In the genomic region with DNA sequence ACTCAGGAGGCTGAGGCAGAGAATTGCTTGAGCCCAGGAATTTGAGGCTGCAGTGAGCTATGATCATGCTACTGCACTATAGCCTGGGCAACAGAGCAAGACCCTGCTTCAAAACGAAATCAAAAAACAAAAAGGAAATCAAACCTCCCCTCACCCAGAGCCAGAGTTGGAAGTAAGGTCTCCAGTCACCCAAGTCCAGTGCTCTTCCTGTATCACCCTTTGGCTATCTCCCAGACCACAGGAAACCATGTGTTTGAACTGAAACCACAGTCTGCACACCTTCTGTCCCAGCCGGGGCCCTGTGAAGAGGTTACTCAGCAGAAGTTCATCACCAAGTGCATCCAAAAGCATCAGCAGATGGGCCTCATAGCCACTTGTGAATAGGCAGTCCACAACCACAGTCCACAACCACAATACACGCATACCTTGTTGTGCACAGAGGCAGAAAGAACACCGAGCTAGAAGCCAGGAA, we compare ENCODE assay signal across 8 cellular contexts. TPM values are rescaled to one million over a fixed set of nuclear protein-coding genes. Genes with fewer than 3 reads are reported as not detected.
DNase-seq lines count a peak whose midpoint lies in the region; ATAC-seq and TF ChIP-seq lines count a peak whose summit lies in the region.

No MANE protein-coding gene starts in this region.

- peaks cover 18% of the 10 kb centered on the region; the same call in 1 of the 2 replicates for H3F3A ChIP-seq in Loucy (ENCODE audit: low read depth)

- H3K9me3 Mint-ChIP-seq in activated naive CD8-positive, alpha-beta T cell treated with anti-CD3 and anti-CD28 coated beads for 36 hours: no peaks in the 10 kb centered on the region

- no peaks in the 10 kb centered on the region for H3K9me2 ChIP-seq in Loucy (replicated peaks; ENCODE audit: low read depth, low read length)

- intact Hi-C loops in lower lobe of right lung (cut with DNase I): no loop called here

- peak overlapping the region; percentile 89 for H3K27ac Mint-ChIP-seq in activated naive CD8-positive, alpha-beta T cell treated with anti-CD3 and anti-CD28 coated beads for 36 hours

- peak; percentile 19 for DNase-seq in GF-D8 (lab: John Stamatoyannopoulos, UW)
- peak; percentile 61 for DNase-seq in activated naive CD8-positive, alpha-beta T cell treated with anti-CD3 and anti-CD28 coated beads for 36 hours
- DNase-seq in lower lobe of right lung: no peak
- no peak for DNase-seq in NCI-H1930 (lab: John Stamatoyannopoulos, UW)
- DNase-seq in dedifferentiated amniotic fluid mesenchymal stem cell (ENCODE audit: extremely low spot score): no peak

- H3K4me3 ChIP-seq in Loucy (ENCODE audit: low read length, poor library complexity, severe bottlenecking) (peak overlapping the region; percentile 58), lower lobe of right lung (peak overlapping the region; percentile 84)

- no peaks in the 10 kb centered on the region for H3K27me3 Mint-ChIP-seq in activated naive CD8-positive, alpha-beta T cell treated with anti-CD3 and anti-CD28 coated beads for 36 hours

- H3K27ac ChIP-seq in lower lobe of right lung: peak overlapping the region; percentile 98

- H3K36me3 ChIP-seq in Loucy (ENCODE audit: insufficient read depth, low read length) (no peaks in the 10 kb centered on the region), lower lobe of right lung (peaks cover 48% of the 10 kb centered on the region)

- H3K79me2 ChIP-seq in Loucy (ENCODE audit: insufficient read depth, low read length): peaks cover 97% of the 10 kb centered on the region

- H3K9me3 ChIP-seq in Loucy (ENCODE audit: insufficient read depth, low read depth, low read length) (no peaks in the 10 kb centered on the region), lower lobe of right lung (no peaks in the 10 kb centered on the region)

- H3K4me1 Mint-ChIP-seq in activated naive CD8-positive, alpha-beta T cell treated with anti-CD3 and anti-CD28 coated beads for 36 hours: peaks cover 71% of the 10 kb centered on the region

- peak overlapping the region; percentile 70 for H3K4me3 Mint-ChIP-seq in activated naive CD8-positive, alpha-beta T cell treated with anti-CD3 and anti-CD28 coated beads for 36 hours

- peaks cover 69% of the 10 kb centered on the region for H3K36me3 Mint-ChIP-seq in activated naive CD8-positive, alpha-beta T cell treated with anti-CD3 and anti-CD28 coated beads for 36 hours

- H3K4me2 ChIP-seq in Loucy (ENCODE audit: low read depth, low read length, poor library complexity, severe bottlenecking): peak overlapping the region; percentile 96

- H2AFZ ChIP-seq in Loucy (ENCODE audit: low read length): no peak overlapping the region

- H3K4me1 ChIP-seq in Loucy (ENCODE audit: insufficient read depth, low read length, poor library complexity, severe bottlenecking) (peaks cover 56% of the 10 kb centered on the region), lower lobe of right lung (peaks cover 79% of the 10 kb centered on the region)

- TF ChIP-seq CTCF in Loucy (conservative IDR thresholded peaks at IDR 0.05; ENCODE audit: low read length): no peak
- no peak for TF ChIP-seq CTCF in lower lobe of right lung (IDR thresholded peaks at IDR 0.05)

- peaks cover 83% of the 10 kb centered on the region for H4K20me1 ChIP-seq in Loucy (ENCODE audit: insufficient read depth, low read length, poor library complexity, severe bottlenecking)

- H3K27me3 ChIP-seq in Loucy (ENCODE audit: insufficient read depth, low read length, poor library complexity, severe bottlenecking): peaks cover 9% of the 10 kb centered on the region
- no peaks in the 10 kb centered on the region for H3K27me3 ChIP-seq in lower lobe of right lung (ENCODE audit: low read depth)

- ATAC-seq in lower lobe of right lung: no peak
- ATAC-seq in HG03354 (IDR thresholded peaks at IDR 0.05; ENCODE audit: poor library complexity, severe bottlenecking, unreplicated experiment): no peak
- ATAC-seq in HG03095 (IDR thresholded peaks at IDR 0.05; ENCODE audit: unreplicated experiment): no peak

- peak overlapping the region; percentile 37 for H3K9ac ChIP-seq in Loucy (ENCODE audit: low read depth, low read length, poor library complexity, severe bottlenecking)

RNA-seq across cellular contexts. Expression of a gene that starts 4.6 kb away (rescaled TPM):
- 100 to 1,000 TPM; 551 to 554 TPM for total RNA-seq in activated naive CD8-positive, alpha-beta T cell treated with anti-CD3 and anti-CD28 coated beads for 36 hours
- total RNA-seq in lower lobe of right lung: 659 TPM

Comparison
In these comparisons a context has a peak if more than half of its experiments do, and no peak if none do; other contexts are left out.
1. DNase-seq: peak in GF-D8 (single experiment) and activated naive CD8-positive, alpha-beta T cell treated with anti-CD3 and anti-CD28 coated beads for 36 hours (single experiment); none in lower lobe of right lung (single experiment), NCI-H1930 (0 of 2) and dedifferentiated amniotic fluid mesenchymal stem cell (single experiment).